Comparison of ENCODE assay signal across 27 cellular contexts in the genomic region with DNA sequence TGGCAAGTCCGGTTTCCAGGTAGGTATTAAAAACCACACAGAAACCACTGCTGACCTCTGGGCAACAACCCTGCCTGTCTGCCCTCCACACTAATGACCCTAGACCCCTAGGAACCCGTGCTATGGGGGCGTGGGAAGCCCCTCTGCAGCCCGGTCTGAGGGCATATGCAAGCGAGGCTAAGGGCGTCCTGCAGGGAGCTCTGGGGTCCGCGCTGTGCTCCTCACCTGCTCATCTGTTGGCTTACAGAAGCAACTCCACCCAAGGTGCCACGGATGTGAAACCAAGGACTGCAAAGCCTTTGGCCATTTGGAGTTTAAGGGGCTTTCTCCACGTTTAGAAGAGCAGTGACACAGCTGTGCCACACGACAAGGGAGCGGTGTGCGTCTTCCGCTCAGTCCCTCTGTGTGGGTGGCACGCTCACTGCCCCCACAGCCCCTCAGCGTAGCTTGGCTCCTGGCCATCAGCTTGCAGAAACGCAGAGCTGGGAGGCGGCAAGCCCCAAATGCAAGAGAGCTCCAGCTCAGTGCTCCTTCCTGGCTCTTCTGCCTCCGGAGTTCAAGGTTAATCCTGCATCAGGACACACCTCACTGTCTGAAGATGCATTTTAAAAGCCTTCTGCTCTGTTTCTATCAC. TPM values are rescaled to one million over a fixed set of nuclear protein-coding genes. Genes with fewer than 3 reads are reported as not detected.
A peak's percentile ranks its signal among the peaks of the same experiment; 100 is the strongest.
DNase-seq lines count a peak whose midpoint lies in the region; ATAC-seq, FAIRE-seq and TF ChIP-seq lines count a peak whose summit lies in the region.
"Had no signal": no experiment of that assay in that cellular context is flagged by ENCODE, and none has a peak within 500 bp of the region (broad histone marks: within the 10 kb centered on the region; RNA-seq: fewer than 3 reads in every experiment).

No MANE protein-coding gene starts in this region.

- H3K4me2 ChIP-seq in HepG2 (ENCODE audit: low read depth, low read length) (no peak overlapping the region), osteoblast (ENCODE audit: insufficient read depth, low read length) (no peak overlapping the region)

- no peaks in the 10 kb centered on the region for H3K36me3 Mint-ChIP-seq in activated CD4-positive, alpha-beta memory T cell treated with anti-CD3 and anti-CD28 coated beads for 36 hours
- H3K36me3 Mint-ChIP-seq in WTC11, result peaks cover 45% of the 10 kb centered on the region
- H3K36me3 Mint-ChIP-seq: IgD-negative memory B cell had no signal

- H3K4me1 ChIP-seq in liver (ENCODE audit: control insufficient read depth in 4 of 4, insufficient read depth in 4 of 4, low read length in 3 of 4) (peaks cover 3 to 18% (median 13%) of the 10 kb centered on the region in 4 donors), HepG2 (ENCODE audit: insufficient read depth, low read length) (no peaks in the 10 kb centered on the region), osteoblast (ENCODE audit: insufficient read depth, low read length) (no peaks in the 10 kb centered on the region)

- H3K27ac ChIP-seq in liver (ENCODE audit: low read depth in 1 of 2, low read length in 2 of 2), result peak overlapping the region; percentile 2 to 27
- no peak overlapping the region for H3K27ac ChIP-seq in HepG2 (ENCODE audit: extremely low read length, insufficient read depth, low read length)
- H3K27ac ChIP-seq in osteoblast (ENCODE audit: low read depth, low read length), result no peak overlapping the region

- H2AFZ ChIP-seq in HepG2 (ENCODE audit: low read length), result no peak overlapping the region
- no peak overlapping the region for H2AFZ ChIP-seq in osteoblast (ENCODE audit: low read length)

- CTCF ChIA-PET in HepG2 (lab: Yijun Ruan, JAX; ENCODE audit: low intra/inter-chr PET ratio, low total read pairs) (no interaction called here), WTC11 (lab: Charles Lee) (no interaction called here)
- CTCF ChIA-PET in activated CD4-positive, alpha-beta memory T cell treated with anti-CD3 and anti-CD28 coated beads for 36 hours (lab: Charles Lee), result no interaction called here

- H3K27me3 ChIP-seq in liver (ENCODE audit: control insufficient read depth in 4 of 4, insufficient read depth in 4 of 4, low read length in 3 of 4), result no peaks in the 10 kb centered on the region
- H3K27me3 ChIP-seq in HepG2 (ENCODE audit: control insufficient read depth in 1 of 2, insufficient read depth in 2 of 2, low read length in 2 of 2), result no peaks in the 10 kb centered on the region
- H3K27me3 ChIP-seq in osteoblast (ENCODE audit: insufficient read depth, low read length), result no peaks in the 10 kb centered on the region

- TF ChIP-seq EP300 in HepG2 (IDR thresholded peaks at IDR 0.05; ENCODE audit: low read depth in 2 of 2, low read length in 2 of 2) (no peak), HepG2 (CRISPR knock-in tag; IDR thresholded peaks at IDR 0.05; ENCODE audit: borderline replicate concordance) (no peak)

- H3K4me1 Mint-ChIP-seq in activated CD4-positive, alpha-beta memory T cell treated with anti-CD3 and anti-CD28 coated beads for 36 hours (ENCODE audit: low read depth), result no peaks in the 10 kb centered on the region
- H3K4me1 Mint-ChIP-seq in WTC11, result no peaks in the 10 kb centered on the region

- H3K9me3 Mint-ChIP-seq in activated CD4-positive, alpha-beta memory T cell treated with anti-CD3 and anti-CD28 coated beads for 36 hours, result no peaks in the 10 kb centered on the region
- H3K9me3 Mint-ChIP-seq in WTC11, result no peaks in the 10 kb centered on the region
- H3K9me3 Mint-ChIP-seq: CD4-positive, alpha-beta T cell; IgD-negative memory B cell had no signal

- TF ChIP-seq CTCF in liver (IDR thresholded peaks at IDR 0.05; ENCODE audit: low read depth, low read length, missing input control), result no peak
- TF ChIP-seq CTCF in HepG2 (CRISPR knock-in tag; IDR thresholded peaks at IDR 0.05), result no peak
- no peak for TF ChIP-seq CTCF in osteoblast (IDR thresholded peaks at IDR 0.05; ENCODE audit: extremely low read depth, low read depth, low read length)
- no peak for TF ChIP-seq CTCF in WTC11 (IDR thresholded peaks at IDR 0.05)

- POLR2A ChIA-PET in HepG2 (lab: Yijun Ruan, JAX) (no interaction called here), WTC11 (lab: Charles Lee) (no interaction called here)
- POLR2A ChIA-PET in activated CD4-positive, alpha-beta memory T cell treated with anti-CD3 and anti-CD28 coated beads for 36 hours (lab: Charles Lee), result no interaction called here

- H3K9ac ChIP-seq in liver (ENCODE audit: low read depth in 1 of 2, low read length in 2 of 2), result no peak overlapping the region
- H3K9ac ChIP-seq in HepG2 (ENCODE audit: insufficient read depth, low read depth, low read length), result no peak overlapping the region

- H3K4me3 ChIP-seq in liver (ENCODE audit: low read depth in 1 of 3, low read length in 3 of 3) (no peak overlapping the region), HepG2 (replicated peaks in 1 of 3; ENCODE audit: insufficient read depth in 1 of 3, low read depth in 2 of 3, low read length in 3 of 3) (no peak overlapping the region), osteoblast (ENCODE audit: insufficient read depth, low read length) (no peak overlapping the region)

- H3K27me3 Mint-ChIP-seq in activated CD4-positive, alpha-beta memory T cell treated with anti-CD3 and anti-CD28 coated beads for 36 hours, result no peaks in the 10 kb centered on the region
- H3K27me3 Mint-ChIP-seq in WTC11 (ENCODE audit: low read depth), result no peaks in the 10 kb centered on the region
- H3K27me3 Mint-ChIP-seq: B cell; CD4-positive, alpha-beta T cell; IgD-negative memory B cell had no signal

- in situ Hi-C loops in HepG2 (cut with HindIII; ENCODE audit: extremely low pct_ligation_motif_present, low pct_unique_long_range_greater_than_20kb), result no loop called here

- DNase-seq in HepG2 (ENCODE audit: low spot score) (no peak), head of caudate nucleus (peak in 29 of 42 donors; percentile 38 to 82 (median 58)), osteoblast (ENCODE audit: insufficient read length, low spot score, missing footprints) (peak; percentile 49), AG08396 (ENCODE audit: low spot score) (no peak), WTC11 (ENCODE audit: low spot score) (no peak)
- DNase-seq in activated CD4-positive, alpha-beta memory T cell treated with anti-CD3 and anti-CD28 coated beads for 36 hours, result no peak
- DNase-seq: CD4-positive, alpha-beta T cell; COR-L47; DMS79 treated with DMSO at 0.1 percent for 48 hours; GOT3; HCEC 1CT; MV-4-11; NCI-H1105 treated with DMSO at 0.1 percent for 48 hours; NCI-H2029 treated with DMSO at 0.1 percent for 48 hours; NCI-H2171; NCI-H524 treated with DMSO at 0.1 percent for 48 hours; NCI-H82; Right ventricle myocardium superior; SW 1271 had no signal

- no peak overlapping the region for H3K4me3 Mint-ChIP-seq in activated CD4-positive, alpha-beta memory T cell treated with anti-CD3 and anti-CD28 coated beads for 36 hours
- no peak overlapping the region for H3K4me3 Mint-ChIP-seq in WTC11
- H3K4me3 Mint-ChIP-seq: B cell; CD4-positive, alpha-beta T cell had no signal

- TF ChIP-seq POLR2A in HepG2 (IDR thresholded peaks at IDR 0.05; ENCODE audit: insufficient read depth in 1 of 2, low read depth in 2 of 2, low read length in 2 of 2), result no peak

- TF ChIP-seq RAD21 in liver (IDR thresholded peaks at IDR 0.05), result no peak
- TF ChIP-seq RAD21 in HepG2 (CRISPR knock-in tag; IDR thresholded peaks at IDR 0.05), result no peak

- H3K9me3 ChIP-seq in liver (ENCODE audit: control insufficient read depth in 4 of 4, low read length in 3 of 4) (no peaks in the 10 kb centered on the region), HepG2 (ENCODE audit: low read length) (no peaks in the 10 kb centered on the region), osteoblast (ENCODE audit: low read depth, low read length) (no peaks in the 10 kb centered on the region)

- 87% methylated on average over 19 of the region's 19 CpGs for WGBS in liver
- WGBS in HepG2 (ENCODE audit: low lambda C conversion rate), result 95% methylated on average over 9 of the region's 19 CpGs

- peaks cover 10 to 60% (median 25%) of the 10 kb centered on the region in 4 donors for H3K36me3 ChIP-seq in liver (ENCODE audit: control insufficient read depth in 4 of 4, insufficient read depth in 3 of 4, low read depth in 1 of 4, low read length in 3 of 4)
- peaks cover 5 to 13% of the 10 kb centered on the region in 2 experiments; a peak in 4 of 5 replicates for H3K36me3 ChIP-seq in HepG2 (replicated peaks in 1 of 2; ENCODE audit: control insufficient read depth in 1 of 2, insufficient read depth in 2 of 2, low read length in 2 of 2)
- H3K36me3 ChIP-seq in osteoblast (ENCODE audit: insufficient read depth, low read length), result peaks cover 72% of the 10 kb centered on the region

- H3K79me2 ChIP-seq in HepG2 (ENCODE audit: insufficient read depth, low read length), result no peaks in the 10 kb centered on the region
- H3K79me2 ChIP-seq in osteoblast (ENCODE audit: insufficient read depth, low read length), result peaks cover 2% of the 10 kb centered on the region

- no peak for FAIRE-seq in HepG2 (lab: Jason Lieb, UNC)
- FAIRE-seq: HTR-8/SVneo, RCC 7860 had no signal

- H3K27ac Mint-ChIP-seq in activated CD4-positive, alpha-beta memory T cell treated with anti-CD3 and anti-CD28 coated beads for 36 hours, result no peak overlapping the region
- H3K27ac Mint-ChIP-seq in WTC11, result no peak overlapping the region
- H3K27ac Mint-ChIP-seq: CD4-positive, alpha-beta T cell had no signal

- intact Hi-C loops in HepG2 (cut with micrococcal nuclease; ENCODE audit: unreplicated experiment) (no loop called here), head of caudate nucleus (cut with DNase I) (loop anchor here (10.0 kb wide), 1 partner anchor 166 kb away; a partner anchor contains a TSS)
- intact Hi-C loops in activated CD4-positive, alpha-beta memory T cell treated with anti-CD3 and anti-CD28 coated beads for 36 hours (cut with micrococcal nuclease), result no loop called here

- no TSS peak for BruUV-seq in HepG2 (replicated peaks; lab: Mats Ljungman, UMichigan)

- H4K20me1 ChIP-seq in HepG2 (ENCODE audit: insufficient read depth, low read length) (no peaks in the 10 kb centered on the region), osteoblast (ENCODE audit: insufficient read depth, low read length) (peaks cover 4% of the 10 kb centered on the region)

- no peak for ATAC-seq in HepG2
- ATAC-seq in GM18498 (IDR thresholded peaks at IDR 0.05; ENCODE audit: unreplicated experiment), result no peak
- no peak for ATAC-seq in WTC11

RNA-seq across cellular contexts. Expression of a gene that starts 18.4 kb away (rescaled TPM):
- total RNA-seq in liver (10 to 100 TPM in 1 of 2 donors, 1 to 10 TPM in 1; 2.1 to 51.2 TPM), HepG2 (2016; rRNA removed; fragmentation: Illumina TruSeq; extraction: Trizol) (8.2 and 33.1 TPM in 2 replicates), osteoblast (under 0.01 and 0.29 TPM in 2 replicates), WTC11 (2021) (2.4 to 3.0 TPM (median 2.8 TPM) in 3 replicates)
- polyA plus RNA-seq in liver (10 to 100 TPM in 1 of 2 donors, 1 to 10 TPM in 1; 5.1 to 12.1 TPM), HepG2 (2011; rRNA removed) (9.8 and 18.9 TPM in 2 replicates)
- total RNA-seq in HepG2 (2016; cell fraction: cytosol; rRNA removed; fragmentation: Illumina TruSeq; extraction: Trizol; ENCODE audit: low read depth), result 5.2 and 6.0 TPM in 2 replicates
- 9.3 and 30.8 TPM in 2 replicates for total RNA-seq in HepG2 (2016; cell fraction: insoluble cytoplasmic fraction; rRNA removed; fragmentation: Illumina TruSeq; extraction: Trizol)
- total RNA-seq in HepG2 (2016; cell fraction: membrane; rRNA removed; fragmentation: Illumina TruSeq; extraction: Trizol), result 7.8 and 9.0 TPM in 2 replicates
- 29.3 and 33.8 TPM in 2 replicates for total RNA-seq in HepG2 (2016; cell fraction: nucleus; rRNA removed; fragmentation: Illumina TruSeq; extraction: Trizol)
- polyA plus RNA-seq in HepG2 (2011; cell fraction: cytosol; rRNA removed), result 13.3 and 22.3 TPM in 2 replicates
- 158 and 165 TPM in 2 replicates for polyA plus RNA-seq in HepG2 (2011; cell fraction: nucleus; rRNA removed)
- polyA plus RNA-seq in HepG2 (2012), result 15.1 and 18.5 TPM in 2 replicates
- polyA plus RNA-seq in HepG2 (2016; cell fraction: cytosol; fragmentation: Illumina TruSeq; extraction: Trizol; ENCODE audit: low read depth), result 3.8 and 4.1 TPM in 2 replicates
- polyA plus RNA-seq in HepG2 (2016; cell fraction: insoluble cytoplasmic fraction; fragmentation: Illumina TruSeq; extraction: Trizol; ENCODE audit: low read depth), result 9.2 and 10.3 TPM in 2 replicates
- polyA plus RNA-seq in HepG2 (2016; cell fraction: membrane; fragmentation: Illumina TruSeq; extraction: Trizol; ENCODE audit: low read depth), result 5.6 and 6.3 TPM in 2 replicates
- 62.6 and 64.7 TPM in 2 replicates for polyA plus RNA-seq in HepG2 (2016; cell fraction: nucleus; fragmentation: Illumina TruSeq; extraction: Trizol; ENCODE audit: insufficient read depth, low read depth)
- polyA minus RNA-seq in HepG2 (2011; rRNA and poly(A)+ RNA removed; ENCODE audit: low replicate concordance), result 0.14 and 21.4 TPM in 2 replicates
- 12.3 and 17.0 TPM in 2 replicates for polyA minus RNA-seq in HepG2 (2011; cell fraction: cytosol; rRNA and poly(A)+ RNA removed)
- polyA minus RNA-seq in HepG2 (2011; cell fraction: nucleus; rRNA and poly(A)+ RNA removed), result 14.8 and 15.0 TPM in 2 replicates
- under 1 TPM in 1 of 2 experiments, not detected in 1; 0.17 TPM for total RNA-seq in activated CD4-positive, alpha-beta memory T cell treated with anti-CD3 and anti-CD28 coated beads for 36 hours
- total RNA-seq: M059J, Right ventricle myocardium superior, SK-MEL-5 had no signal

Comparison
In these comparisons a context has a peak if more than half of its experiments do, and no peak if none do; other contexts are left out.
1. H3K27ac ChIP-seq: peak in liver (2 of 2); none in HepG2 (single experiment) and osteoblast (single experiment).
2. DNase-seq: peak in head of caudate nucleus (29 of 42) and osteoblast (single experiment); none in HepG2 (single experiment), activated CD4-positive, alpha-beta memory T cell treated with anti-CD3 and anti-CD28 coated beads for 36 hours (single experiment), AG08396 (single experiment) and WTC11 (single experiment).